In the genomic region with DNA sequence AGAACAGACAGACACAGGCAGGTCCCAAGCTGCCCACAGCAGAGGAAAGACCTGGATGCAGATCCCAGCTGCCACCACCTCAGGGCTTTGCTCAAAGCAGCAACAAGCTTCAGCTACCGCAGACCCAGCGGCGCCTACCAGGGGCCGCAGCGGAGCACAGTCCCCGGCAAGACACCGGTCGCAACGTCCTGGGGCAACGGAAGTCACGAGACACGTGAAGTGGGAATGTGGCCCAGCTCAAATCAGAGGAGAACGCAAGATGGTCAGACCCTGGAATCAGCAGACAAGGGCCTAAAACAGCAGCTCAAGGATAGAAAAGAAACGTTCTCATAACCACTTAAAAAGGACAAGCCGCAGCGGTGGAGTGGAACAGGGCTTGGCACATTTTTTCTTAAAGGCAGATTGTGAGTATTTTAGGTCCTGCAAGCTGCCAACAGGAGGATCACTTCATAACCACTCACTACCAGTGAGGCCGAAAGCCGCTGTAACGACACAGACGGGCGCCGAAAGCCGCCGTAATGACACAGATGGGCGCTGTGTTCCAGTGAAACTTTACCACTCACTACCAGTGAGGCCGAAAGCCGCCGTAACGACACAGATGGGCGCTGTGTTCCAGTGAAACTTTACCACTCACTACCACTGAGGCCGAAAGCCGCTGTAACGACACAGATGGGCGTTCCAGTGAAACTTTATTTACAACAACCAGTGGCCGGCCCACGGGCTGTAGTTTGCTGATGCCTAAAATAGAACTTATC, we compare ENCODE assay signal across 21 cellular contexts. TPM values are rescaled to one million over a fixed set of nuclear protein-coding genes. Genes with fewer than 3 reads are reported as not detected.
DNase-seq lines count a peak whose midpoint lies in the region; ATAC-seq and TF ChIP-seq lines count a peak whose summit lies in the region.
"Had no signal": no experiment of that assay in that cellular context is flagged by ENCODE, and none has a peak within 500 bp of the region (broad histone marks: within the 10 kb centered on the region; RNA-seq: fewer than 3 reads in every experiment).

No MANE protein-coding gene starts in this region.

- H3K4me1 Mint-ChIP-seq in Calu3 (ENCODE audit: low read depth, unreplicated experiment), result no peaks in the 10 kb centered on the region
- H3K4me1 Mint-ChIP-seq: activated naive CD4-positive, alpha-beta T cell treated with anti-CD3 and anti-CD28 coated beads, Interleukin-2, amount 50 U/mL, for 24 hours had no signal

- no TSS peak for BruUV-seq in Calu3 (replicated peaks; lab: Mats Ljungman, UMichigan)

- H3K4me3 ChIP-seq in left ventricle myocardium inferior (peak overlapping the region; percentile 44), SK-N-MC (no peak overlapping the region)
- H3K4me3 ChIP-seq: coronary artery had no signal

- no peaks in the 10 kb centered on the region for H3K36me3 Mint-ChIP-seq in Calu3 (ENCODE audit: insufficient read depth, unreplicated experiment)
- H3K36me3 Mint-ChIP-seq: activated naive CD4-positive, alpha-beta T cell treated with anti-CD3 and anti-CD28 coated beads, Interleukin-2, amount 50 U/mL, for 24 hours; memory B cell; natural killer cell; type B pancreatic cell had no signal

- TF ChIP-seq CTCF in left ventricle myocardium inferior (IDR thresholded peaks at IDR 0.05; ENCODE audit: borderline replicate concordance) (no peak), Calu3 (IDR thresholded peaks at IDR 0.05; ENCODE audit: unreplicated experiment) (no peak)

- no peaks in the 10 kb centered on the region for H3K9me3 ChIP-seq in left ventricle myocardium inferior (replicated peaks)
- H3K9me3 ChIP-seq in SK-N-MC (ENCODE audit: low read depth, low read length), result no peaks in the 10 kb centered on the region

- no peak for ATAC-seq in HG03520 (IDR thresholded peaks at IDR 0.05; ENCODE audit: unreplicated experiment)
- ATAC-seq: activated CD4-positive, CD25-positive, alpha-beta regulatory T cell treated with anti-CD3 and anti-CD28 coated beads, Interleukin-2, amount 50 U/mL, for 24 hours; activated CD8-positive, alpha-beta T cell treated with anti-CD3 and anti-CD28 coated beads, Interleukin-2, amount 10 ng/mL, durations not matched to agents 7 days and 5 days had no signal

- CTCF ChIA-PET in Calu3 (lab: Charles Lee), result no interaction called here

- H3K9me3 Mint-ChIP-seq in Calu3 (ENCODE audit: low read depth, unreplicated experiment), result no peaks in the 10 kb centered on the region
- H3K9me3 Mint-ChIP-seq: activated naive CD4-positive, alpha-beta T cell treated with anti-CD3 and anti-CD28 coated beads, Interleukin-2, amount 50 U/mL, for 24 hours; activated T-cell treated with anti-CD3 and anti-CD28 coated beads, Interleukin-2, amount 50 U/mL, for 4 hours; natural killer cell; stimulated activated naive CD8-positive, alpha-beta T cell treated with anti-CD3 and anti-CD28 coated beads, Interleukin-15, Interleukin-2, amounts not matched to agents 100 ng/mL and 50 ng/mL, for 24 hours; type B pancreatic cell had no signal

- H3K9ac ChIP-seq in SK-N-MC (ENCODE audit: insufficient read length), result no peak overlapping the region

- peaks cover 82% of the 10 kb centered on the region for H3K27me3 ChIP-seq in left ventricle myocardium inferior (ENCODE audit: low read depth)

- intact Hi-C loops in left ventricle myocardium inferior (cut with micrococcal nuclease), result no loop called here
- intact Hi-C loops in cardiac septum (cut with DNase I), result no loop called here
- intact Hi-C loops in Calu3 (cut with micrococcal nuclease; ENCODE audit: unreplicated experiment), result no loop called here

- H3K27me3 Mint-ChIP-seq in Calu3 (ENCODE audit: unreplicated experiment), result peaks cover 34% of the 10 kb centered on the region

- H3K27ac ChIP-seq in left ventricle myocardium inferior (replicated peaks) (peak overlapping the region; percentile 16), SK-N-MC (peak overlapping the region; percentile 37)
- H3K27ac ChIP-seq: coronary artery, HL-60 had no signal

- DNase-seq in left ventricle myocardium inferior, result no peak
- no peak for DNase-seq in cardiac septum (ENCODE audit: low spot score)
- no peak for DNase-seq in SK-N-MC (ENCODE audit: low read depth, low spot score)
- peak; percentile 17 for DNase-seq in kidney tubule cell (ENCODE audit: low spot score)
- DNase-seq in stimulated activated CD4-positive, alpha-beta T cell treated with anti-CD3 and anti-CD28 coated beads, Interleukin-4, amount 100 ng/mL, for 1 hour, result no peak
- DNase-seq in Calu3, result no peak
- DNase-seq in T-helper 2 cell, result no peak
- DNase-seq: activated CD8-positive, alpha-beta T cell treated with anti-CD3 and anti-CD28 coated beads, Interleukin-2, amount 10 ng/mL, durations not matched to agents 7 days and 5 days; activated T-cell treated with anti-CD3 and anti-CD28 coated beads, Interleukin-2, amount 50 U/mL, for 4 hours; KBM-7; natural killer cell; NCI-H2029 treated with DMSO at 0.1 percent for 48 hours; T1000 had no signal

- H3K4me3 Mint-ChIP-seq in Calu3 (ENCODE audit: low read depth, unreplicated experiment), result no peak overlapping the region
- H3K4me3 Mint-ChIP-seq: activated CD8-positive, alpha-beta T cell treated with anti-CD3 and anti-CD28 coated beads, Interleukin-2, amount 10 ng/mL, durations not matched to agents 7 days and 5 days; activated naive CD4-positive, alpha-beta T cell treated with anti-CD3 and anti-CD28 coated beads, Interleukin-2, amount 50 U/mL, for 24 hours; activated T-cell treated with anti-CD3 and anti-CD28 coated beads, Interleukin-2, amount 50 U/mL, for 4 hours; memory B cell; natural killer cell; stimulated activated naive CD8-positive, alpha-beta T cell treated with anti-CD3 and anti-CD28 coated beads, Interleukin-15, Interleukin-2, amounts not matched to agents 100 ng/mL and 50 ng/mL, for 24 hours; type B pancreatic cell had no signal

- no peak overlapping the region for H3K27ac Mint-ChIP-seq in Calu3 (ENCODE audit: unreplicated experiment)
- H3K27ac Mint-ChIP-seq: activated CD8-positive, alpha-beta T cell treated with anti-CD3 and anti-CD28 coated beads, Interleukin-2, amount 10 ng/mL, durations not matched to agents 7 days and 5 days; activated naive CD4-positive, alpha-beta T cell treated with anti-CD3 and anti-CD28 coated beads, Interleukin-2, amount 50 U/mL, for 24 hours; memory B cell; natural killer cell; stimulated activated naive CD8-positive, alpha-beta T cell treated with anti-CD3 and anti-CD28 coated beads, Interleukin-15, Interleukin-2, amounts not matched to agents 100 ng/mL and 50 ng/mL, for 24 hours; type B pancreatic cell had no signal

- H3K36me3 ChIP-seq in left ventricle myocardium inferior (no peaks in the 10 kb centered on the region), SK-N-MC (ENCODE audit: insufficient read depth, low read length) (no peaks in the 10 kb centered on the region)

- no peaks in the 10 kb centered on the region for H3K4me1 ChIP-seq in left ventricle myocardium inferior

RNA-seq across cellular contexts. Expression of a gene that starts 21.7 kb away (rescaled TPM):
- 0.91 TPM for total RNA-seq in left ventricle myocardium inferior
- total RNA-seq in cardiac septum, result 1.0 TPM
- 1.1 and 2.0 TPM in 2 replicates for total RNA-seq in Calu3 (2022)

RNA-seq across cellular contexts. Expression of a gene that starts 59.5 kb away (rescaled TPM):
- total RNA-seq in left ventricle myocardium inferior (46.2 TPM), cardiac septum (42.9 TPM), Calu3 (2022) (63.8 and 69.4 TPM in 2 replicates)
